In the genomic region with DNA sequence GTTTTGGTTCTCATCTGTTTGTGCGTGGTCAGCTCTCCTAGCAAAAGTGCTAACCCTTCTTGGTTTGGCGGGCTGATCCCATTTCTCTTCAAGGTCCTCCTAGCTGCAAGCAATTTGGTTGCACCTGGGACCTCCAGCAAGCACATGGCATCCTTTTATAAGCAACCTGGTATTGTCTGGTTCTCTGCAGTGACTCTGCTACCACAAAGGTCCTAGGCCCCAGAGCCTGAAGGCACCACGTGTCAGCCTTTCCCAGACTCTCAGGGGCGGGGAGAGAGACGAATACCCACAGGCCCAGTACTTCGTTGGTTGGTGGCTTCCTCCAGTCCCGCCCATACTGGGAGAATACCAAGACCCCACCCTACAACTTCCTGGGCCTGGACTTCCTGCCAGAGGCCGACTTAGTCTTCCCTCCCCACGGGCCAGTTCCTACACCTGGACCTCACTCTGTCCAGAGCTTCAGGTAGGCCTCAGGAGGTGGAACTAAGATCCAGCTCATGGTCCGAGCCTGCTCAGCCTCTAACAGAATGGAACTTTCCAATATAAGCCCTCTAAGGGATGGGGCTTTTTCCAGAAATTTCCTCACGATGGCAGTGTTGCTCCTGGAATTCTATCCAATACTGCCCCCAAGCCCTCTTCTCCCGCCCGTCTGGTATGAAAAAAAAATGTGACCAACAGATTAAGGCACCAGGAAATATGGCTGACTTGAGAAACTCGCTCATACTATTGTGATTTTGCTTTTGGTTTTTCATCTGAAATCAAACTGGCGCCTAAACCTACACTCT, we compare ENCODE assay signal across 1 cellular context.
TF ChIP-seq lines count a peak whose summit lies in the region.

No MANE protein-coding gene starts in this region.

TF ChIP-seq in HepG2, 621 proteins besides CTCF, POLR2A, EP300 and RAD21 (continued from another document and continues in another):
- TF ChIP-seq TARDBP (CRISPR knock-in tag; IDR thresholded peaks at IDR 0.05) (0 out of 2 replicates have a peak, but pooled peaks have one; percentile 19), ZNF569 (CRISPR knock-in tag; IDR thresholded peaks at IDR 0.05; ENCODE audit: borderline replicate concordance) (no peak), KDM3A (CRISPR knock-in tag; IDR thresholded peaks at IDR 0.05; ENCODE audit: low read depth) (0 out of 2 replicates have a peak, but pooled peaks have one; percentile 21), ZEB1 (IDR thresholded peaks at IDR 0.05; ENCODE audit: insufficient replicate concordance, low read depth) (peak; percentile 89), GABPA (IDR thresholded peaks at IDR 0.05; ENCODE audit: low read depth, low read length) (peak; percentile 62), GABPA (CRISPR knock-in tag; IDR thresholded peaks at IDR 0.05; ENCODE audit: low read depth) (peak; percentile 91), ZNF607 (CRISPR knock-in tag; IDR thresholded peaks at IDR 0.05; ENCODE audit: borderline replicate concordance) (0 out of 2 replicates have a peak, but pooled peaks have one; percentile 45), POLR2AphosphoS5 (IDR thresholded peaks at IDR 0.05; ENCODE audit: low read depth, low read length) (peak; percentile 74), JARID2 (CRISPR knock-in tag; IDR thresholded peaks at IDR 0.05; ENCODE audit: insufficient replicate concordance) (no peak), ZNF777 (CRISPR knock-in tag; IDR thresholded peaks at IDR 0.05) (no peak), XRCC5 (optimal IDR thresholded peaks at IDR 0.05; ENCODE audit: low read length) (peak; percentile 19), ATAD3A (CRISPR knock-in tag; IDR thresholded peaks at IDR 0.05) (no peak), ZNF282 (IDR thresholded peaks at IDR 0.05; ENCODE audit: partially characterized antibody) (no peak), GATA4 (IDR thresholded peaks at IDR 0.05; ENCODE audit: borderline replicate concordance, low read depth) (no peak), ZNF143 (CRISPR knock-in tag; IDR thresholded peaks at IDR 0.05) (peak; percentile 25; the same call in 1 of the 2 replicates), SAP130 (CRISPR knock-in tag; IDR thresholded peaks at IDR 0.05; ENCODE audit: low read depth) (peak; percentile 78), SMARCE1 (IDR thresholded peaks at IDR 0.05; ENCODE audit: borderline replicate concordance) (no peak), RFXANK (CRISPR knock-in tag; IDR thresholded peaks at IDR 0.05) (no peak), PRPF4 (IDR thresholded peaks at IDR 0.05; ENCODE audit: low read depth, low read length, poor library complexity, severe bottlenecking) (no peak), U2AF2 (IDR thresholded peaks at IDR 0.05; ENCODE audit: low read depth, low read length) (no peak), NCOA5 (CRISPR knock-in tag; IDR thresholded peaks at IDR 0.05) (no peak), ZNF432 (CRISPR knock-in tag; IDR thresholded peaks at IDR 0.05; ENCODE audit: borderline replicate concordance) (no peak), MIXL1 (CRISPR knock-in tag; IDR thresholded peaks at IDR 0.05) (no peak), ATF7-NPFF (CRISPR knock-in tag; IDR thresholded peaks at IDR 0.05; ENCODE audit: low read depth) (no peak), NR2F1 (CRISPR knock-in tag; IDR thresholded peaks at IDR 0.05) (no peak), ZNF879 (CRISPR knock-in tag; IDR thresholded peaks at IDR 0.05) (no peak), NFIB (CRISPR knock-in tag; IDR thresholded peaks at IDR 0.05; ENCODE audit: borderline replicate concordance) (no peak), ZNF746 (CRISPR knock-in tag; IDR thresholded peaks at IDR 0.05) (peak; percentile 39; the same call in 1 of the 2 replicates), NFYC (CRISPR knock-in tag; IDR thresholded peaks at IDR 0.05) (peak; percentile 47; the same call in 1 of the 2 replicates), SIN3A (IDR thresholded peaks at IDR 0.05; ENCODE audit: borderline replicate concordance, low read depth, low read length) (peak; percentile 88; the same call in 1 of the 2 replicates), ZNF101 (CRISPR knock-in tag; IDR thresholded peaks at IDR 0.05; ENCODE audit: borderline replicate concordance, low read depth) (no peak), MLLT10 (CRISPR knock-in tag; IDR thresholded peaks at IDR 0.05) (no peak), ZNF7 (CRISPR knock-in tag; IDR thresholded peaks at IDR 0.05) (no peak), ZZZ3 (CRISPR knock-in tag; IDR thresholded peaks at IDR 0.05; ENCODE audit: borderline replicate concordance) (no peak; the same call in 1 of the 2 replicates), ZFP41 (CRISPR knock-in tag; IDR thresholded peaks at IDR 0.05; ENCODE audit: borderline replicate concordance) (no peak), NR3C1 (CRISPR knock-in tag; IDR thresholded peaks at IDR 0.05) (no peak), ZNF350 (CRISPR knock-in tag; IDR thresholded peaks at IDR 0.05; ENCODE audit: borderline replicate concordance, low read depth) (peak; percentile 48; the same call in 1 of the 2 replicates), PITX1 (CRISPR knock-in tag; IDR thresholded peaks at IDR 0.05) (no peak), TOE1 (CRISPR knock-in tag; IDR thresholded peaks at IDR 0.05) (no peak), SP5 (CRISPR knock-in tag; IDR thresholded peaks at IDR 0.05; ENCODE audit: borderline replicate concordance, low read depth) (no peak), AGO2 (optimal IDR thresholded peaks at IDR 0.05; ENCODE audit: low read depth, low read length) (no peak), TEAD3 (CRISPR knock-in tag; optimal IDR thresholded peaks at IDR 0.05; ENCODE audit: borderline replicate concordance) (peak; percentile 31), ZNF232 (CRISPR knock-in tag; IDR thresholded peaks at IDR 0.05; ENCODE audit: borderline replicate concordance) (peak; percentile 50; the same call in 1 of the 2 replicates)
- TF ChIP-seq, protein P1, sequence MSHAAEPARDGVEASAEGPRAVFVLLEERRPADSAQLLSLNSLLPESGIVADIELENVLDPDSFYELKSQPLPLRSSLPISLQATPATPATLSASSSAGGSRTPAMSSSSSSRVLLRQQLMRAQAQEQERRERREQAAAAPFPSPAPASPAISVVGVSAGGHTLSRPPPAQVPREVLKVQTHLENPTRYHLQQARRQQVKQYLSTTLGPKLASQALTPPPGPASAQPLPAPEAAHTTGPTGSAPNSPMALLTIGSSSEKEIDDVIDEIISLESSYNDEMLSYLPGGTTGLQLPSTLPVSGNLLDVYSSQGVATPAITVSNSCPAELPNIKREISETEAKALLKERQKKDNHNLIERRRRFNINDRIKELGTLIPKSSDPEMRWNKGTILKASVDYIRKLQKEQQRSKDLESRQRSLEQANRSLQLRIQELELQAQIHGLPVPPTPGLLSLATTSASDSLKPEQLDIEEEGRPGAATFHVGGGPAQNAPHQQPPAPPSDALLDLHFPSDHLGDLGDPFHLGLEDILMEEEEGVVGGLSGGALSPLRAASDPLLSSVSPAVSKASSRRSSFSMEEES (CRISPR knock-in tag; IDR thresholded peaks at IDR 0.05) = 0 out of 2 replicates have a peak, but pooled peaks have one; percentile 38
- TF ChIP-seq, protein P2, sequence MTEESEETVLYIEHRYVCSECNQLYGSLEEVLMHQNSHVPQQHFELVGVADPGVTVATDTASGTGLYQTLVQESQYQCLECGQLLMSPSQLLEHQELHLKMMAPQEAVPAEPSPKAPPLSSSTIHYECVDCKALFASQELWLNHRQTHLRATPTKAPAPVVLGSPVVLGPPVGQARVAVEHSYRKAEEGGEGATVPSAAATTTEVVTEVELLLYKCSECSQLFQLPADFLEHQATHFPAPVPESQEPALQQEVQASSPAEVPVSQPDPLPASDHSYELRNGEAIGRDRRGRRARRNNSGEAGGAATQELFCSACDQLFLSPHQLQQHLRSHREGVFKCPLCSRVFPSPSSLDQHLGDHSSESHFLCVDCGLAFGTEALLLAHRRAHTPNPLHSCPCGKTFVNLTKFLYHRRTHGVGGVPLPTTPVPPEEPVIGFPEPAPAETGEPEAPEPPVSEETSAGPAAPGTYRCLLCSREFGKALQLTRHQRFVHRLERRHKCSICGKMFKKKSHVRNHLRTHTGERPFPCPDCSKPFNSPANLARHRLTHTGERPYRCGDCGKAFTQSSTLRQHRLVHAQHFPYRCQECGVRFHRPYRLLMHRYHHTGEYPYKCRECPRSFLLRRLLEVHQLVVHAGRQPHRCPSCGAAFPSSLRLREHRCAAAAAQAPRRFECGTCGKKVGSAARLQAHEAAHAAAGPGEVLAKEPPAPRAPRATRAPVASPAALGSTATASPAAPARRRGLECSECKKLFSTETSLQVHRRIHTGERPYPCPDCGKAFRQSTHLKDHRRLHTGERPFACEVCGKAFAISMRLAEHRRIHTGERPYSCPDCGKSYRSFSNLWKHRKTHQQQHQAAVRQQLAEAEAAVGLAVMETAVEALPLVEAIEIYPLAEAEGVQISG (CRISPR knock-in tag; IDR thresholded peaks at IDR 0.05) = peak; percentile 70
- TF ChIP-seq, protein P3, sequence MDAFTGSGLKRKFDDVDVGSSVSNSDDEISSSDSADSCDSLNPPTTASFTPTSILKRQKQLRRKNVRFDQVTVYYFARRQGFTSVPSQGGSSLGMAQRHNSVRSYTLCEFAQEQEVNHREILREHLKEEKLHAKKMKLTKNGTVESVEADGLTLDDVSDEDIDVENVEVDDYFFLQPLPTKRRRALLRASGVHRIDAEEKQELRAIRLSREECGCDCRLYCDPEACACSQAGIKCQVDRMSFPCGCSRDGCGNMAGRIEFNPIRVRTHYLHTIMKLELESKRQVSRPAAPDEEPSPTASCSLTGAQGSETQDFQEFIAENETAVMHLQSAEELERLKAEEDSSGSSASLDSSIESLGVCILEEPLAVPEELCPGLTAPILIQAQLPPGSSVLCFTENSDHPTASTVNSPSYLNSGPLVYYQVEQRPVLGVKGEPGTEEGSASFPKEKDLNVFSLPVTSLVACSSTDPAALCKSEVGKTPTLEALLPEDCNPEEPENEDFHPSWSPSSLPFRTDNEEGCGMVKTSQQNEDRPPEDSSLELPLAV (CRISPR knock-in tag; conservative IDR thresholded peaks at IDR 0.05; ENCODE audit: low read depth) = no peak
- TF ChIP-seq, protein P4, sequence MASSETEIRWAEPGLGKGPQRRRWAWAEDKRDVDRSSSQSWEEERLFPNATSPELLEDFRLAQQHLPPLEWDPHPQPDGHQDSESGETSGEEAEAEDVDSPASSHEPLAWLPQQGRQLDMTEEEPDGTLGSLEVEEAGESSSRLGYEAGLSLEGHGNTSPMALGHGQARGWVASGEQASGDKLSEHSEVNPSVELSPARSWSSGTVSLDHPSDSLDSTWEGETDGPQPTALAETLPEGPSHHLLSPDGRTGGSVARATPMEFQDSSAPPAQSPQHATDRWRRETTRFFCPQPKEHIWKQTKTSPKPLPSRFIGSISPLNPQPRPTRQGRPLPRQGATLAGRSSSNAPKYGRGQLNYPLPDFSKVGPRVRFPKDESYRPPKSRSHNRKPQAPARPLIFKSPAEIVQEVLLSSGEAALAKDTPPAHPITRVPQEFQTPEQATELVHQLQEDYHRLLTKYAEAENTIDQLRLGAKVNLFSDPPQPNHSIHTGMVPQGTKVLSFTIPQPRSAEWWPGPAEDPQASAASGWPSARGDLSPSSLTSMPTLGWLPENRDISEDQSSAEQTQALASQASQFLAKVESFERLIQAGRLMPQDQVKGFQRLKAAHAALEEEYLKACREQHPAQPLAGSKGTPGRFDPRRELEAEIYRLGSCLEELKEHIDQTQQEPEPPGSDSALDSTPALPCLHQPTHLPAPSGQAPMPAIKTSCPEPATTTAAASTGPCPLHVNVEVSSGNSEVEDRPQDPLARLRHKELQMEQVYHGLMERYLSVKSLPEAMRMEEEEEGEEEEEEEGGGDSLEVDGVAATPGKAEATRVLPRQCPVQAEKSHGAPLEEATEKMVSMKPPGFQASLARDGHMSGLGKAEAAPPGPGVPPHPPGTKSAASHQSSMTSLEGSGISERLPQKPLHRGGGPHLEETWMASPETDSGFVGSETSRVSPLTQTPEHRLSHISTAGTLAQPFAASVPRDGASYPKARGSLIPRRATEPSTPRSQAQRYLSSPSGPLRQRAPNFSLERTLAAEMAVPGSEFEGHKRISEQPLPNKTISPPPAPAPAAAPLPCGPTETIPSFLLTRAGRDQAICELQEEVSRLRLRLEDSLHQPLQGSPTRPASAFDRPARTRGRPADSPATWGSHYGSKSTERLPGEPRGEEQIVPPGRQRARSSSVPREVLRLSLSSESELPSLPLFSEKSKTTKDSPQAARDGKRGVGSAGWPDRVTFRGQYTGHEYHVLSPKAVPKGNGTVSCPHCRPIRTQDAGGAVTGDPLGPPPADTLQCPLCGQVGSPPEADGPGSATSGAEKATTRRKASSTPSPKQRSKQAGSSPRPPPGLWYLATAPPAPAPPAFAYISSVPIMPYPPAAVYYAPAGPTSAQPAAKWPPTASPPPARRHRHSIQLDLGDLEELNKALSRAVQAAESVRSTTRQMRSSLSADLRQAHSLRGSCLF (CRISPR knock-in tag; IDR thresholded peaks at IDR 0.05; ENCODE audit: borderline replicate concordance) = no peak
- TF ChIP-seq, protein P5, sequence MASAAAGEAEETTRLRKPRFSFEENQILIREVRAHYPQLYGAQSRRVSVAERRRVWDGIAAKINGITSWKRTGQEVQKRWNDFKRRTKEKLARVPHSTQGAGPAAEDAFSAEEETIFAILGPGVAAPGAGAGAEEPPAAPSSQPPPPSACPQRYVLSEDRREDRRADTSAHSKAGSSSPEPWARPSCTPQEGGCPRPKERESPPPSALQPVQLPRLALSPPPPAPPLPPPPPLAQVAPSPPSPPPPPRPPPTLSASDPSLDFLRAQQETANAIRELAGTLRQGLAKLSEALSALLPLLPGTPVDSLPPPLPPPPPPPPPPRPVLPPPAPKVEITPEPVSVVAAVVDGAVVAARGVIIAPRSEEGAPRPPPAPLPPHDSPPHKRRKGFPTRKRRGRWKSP (CRISPR knock-in tag; IDR thresholded peaks at IDR 0.05) = no peak
- TF ChIP-seq, protein P6, sequence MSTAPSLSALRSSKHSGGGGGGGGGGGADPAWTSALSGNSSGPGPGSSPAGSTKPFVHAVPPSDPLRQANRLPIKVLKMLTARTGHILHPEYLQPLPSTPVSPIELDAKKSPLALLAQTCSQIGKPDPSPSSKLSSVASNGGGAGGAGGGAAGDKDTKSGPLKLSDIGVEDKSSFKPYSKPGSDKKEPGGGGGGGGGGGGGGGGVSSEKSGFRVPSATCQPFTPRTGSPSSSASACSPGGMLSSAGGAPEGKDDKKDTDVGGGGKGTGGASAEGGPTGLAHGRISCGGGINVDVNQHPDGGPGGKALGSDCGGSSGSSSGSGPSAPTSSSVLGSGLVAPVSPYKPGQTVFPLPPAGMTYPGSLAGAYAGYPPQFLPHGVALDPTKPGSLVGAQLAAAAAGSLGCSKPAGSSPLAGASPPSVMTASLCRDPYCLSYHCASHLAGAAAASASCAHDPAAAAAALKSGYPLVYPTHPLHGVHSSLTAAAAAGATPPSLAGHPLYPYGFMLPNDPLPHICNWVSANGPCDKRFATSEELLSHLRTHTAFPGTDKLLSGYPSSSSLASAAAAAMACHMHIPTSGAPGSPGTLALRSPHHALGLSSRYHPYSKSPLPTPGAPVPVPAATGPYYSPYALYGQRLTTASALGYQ (CRISPR knock-in tag; IDR thresholded peaks at IDR 0.05) = 0 out of 2 replicates have a peak, but pooled peaks have one; percentile 33
- TF ChIP-seq, protein P7, sequence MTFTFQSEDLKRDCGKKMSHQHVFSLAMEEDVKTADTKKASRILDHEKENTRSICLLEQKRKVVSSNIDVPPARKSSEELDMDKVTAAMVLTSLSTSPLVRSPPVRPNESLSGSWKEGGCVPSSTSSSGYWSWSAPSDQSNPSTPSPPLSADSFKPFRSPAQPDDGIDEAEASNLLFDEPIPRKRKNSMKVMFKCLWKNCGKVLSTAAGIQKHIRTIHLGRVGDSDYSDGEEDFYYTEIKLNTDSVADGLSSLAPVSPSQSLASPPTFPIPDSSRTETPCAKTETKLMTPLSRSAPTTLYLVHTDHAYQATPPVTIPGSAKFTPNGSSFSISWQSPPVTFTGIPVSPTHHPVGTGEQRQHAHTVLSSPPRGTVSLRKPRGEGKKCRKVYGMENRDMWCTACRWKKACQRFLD (CRISPR knock-in tag; IDR thresholded peaks at IDR 0.05; ENCODE audit: borderline replicate concordance) = no peak
- TF ChIP-seq, protein P8, sequence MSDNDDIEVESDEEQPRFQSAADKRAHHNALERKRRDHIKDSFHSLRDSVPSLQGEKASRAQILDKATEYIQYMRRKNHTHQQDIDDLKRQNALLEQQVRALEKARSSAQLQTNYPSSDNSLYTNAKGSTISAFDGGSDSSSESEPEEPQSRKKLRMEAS (IDR thresholded peaks at IDR 0.05) = peak; percentile 95
